ENCODE assay signal across 21 cellular contexts in the genomic region with DNA sequence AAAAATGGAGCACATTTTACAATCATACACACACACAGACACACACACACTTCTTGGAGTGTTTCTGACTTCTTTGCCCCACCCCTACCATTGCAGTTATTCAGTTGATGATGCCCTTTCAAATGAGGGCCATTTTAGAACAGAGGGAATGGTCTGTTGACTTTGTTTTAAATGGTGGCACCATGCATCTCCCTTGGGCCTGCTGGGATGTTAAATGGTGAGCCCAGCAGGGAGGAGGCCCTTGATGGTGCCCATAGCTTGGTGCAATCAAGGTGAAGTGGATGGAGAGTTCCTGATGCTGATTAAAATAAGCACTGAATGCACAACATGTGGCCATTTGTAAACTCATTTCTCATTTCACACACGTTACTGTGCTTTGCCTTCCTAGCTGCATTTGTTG. TPM values are rescaled to one million over a fixed set of nuclear protein-coding genes. Genes with fewer than 3 reads are reported as not detected.
DNase-seq lines count a peak whose midpoint lies in the region; ATAC-seq and TF ChIP-seq lines count a peak whose summit lies in the region.
"Had no signal": no experiment of that assay in that cellular context is flagged by ENCODE, and none has a peak within 500 bp of the region (broad histone marks: within the 10 kb centered on the region; RNA-seq: fewer than 3 reads in every experiment).

No MANE protein-coding gene starts in this region.

- ATAC-seq in GM18867 (IDR thresholded peaks at IDR 0.05; ENCODE audit: unreplicated experiment) (no peak), omental fat pad (ENCODE audit: low FRiP score) (no peak), GM19463 (IDR thresholded peaks at IDR 0.05; ENCODE audit: unreplicated experiment) (no peak)
- ATAC-seq: activated T-cell treated with anti-CD3 and anti-CD28 coated beads, Interleukin-2, amount 50 U/mL, for 72 hours; stimulated activated naive B cell treated with anti-CD40 and anti-IgM and Interleukin-4, amounts not matched to agents 10 μg/mL and 1 μg/mL and 100 μg/mL, for 72 hours had no signal

- H3K27ac ChIP-seq in ascending aorta = peak overlapping the region; percentile 28 to 55
- H3K27ac ChIP-seq: C4-2B, testis had no signal

- DNase-seq in DMS79 treated with DMSO at 0.1 percent for 48 hours (lab: John Stamatoyannopoulos, UW) (peak; percentile 62), NCI-H128 (lab: John Stamatoyannopoulos, UW; ENCODE audit: unreplicated experiment) (peak; percentile 87), NCI-H2107 treated with DMSO at 0.1 percent for 48 hours (lab: John Stamatoyannopoulos, UW; ENCODE audit: unreplicated experiment) (peak; percentile 88), ascending aorta (ENCODE audit: low spot score in 2 of 2) (no peak), omental fat pad (ENCODE audit: low spot score) (no peak), H7 (no peak)
- DNase-seq: activated naive CD4-positive, alpha-beta T cell treated with anti-CD3 and anti-CD28 coated beads, Interleukin-2, amount 10 ng/mL, durations not matched to agents 7 days and 5 days; activated T-cell treated with anti-CD3 and anti-CD28 coated beads, Interleukin-2, amount 50 U/mL, for 72 hours; amygdala; cortex of kidney; kidney; NCI-H1694; NCI-H82; Right ventricle myocardium superior; stimulated activated naive B cell treated with anti-CD40 and anti-IgM and Interleukin-4, amounts not matched to agents 10 μg/mL and 1 μg/mL and 100 μg/mL, for 72 hours; SW 1271 had no signal

- TF ChIP-seq CTCF in ascending aorta (IDR thresholded peaks at IDR 0.05) (no peak), omental fat pad (IDR thresholded peaks at IDR 0.05) (no peak)

- H3K36me3 ChIP-seq in ascending aorta (no peaks in the 10 kb centered on the region), H7 (replicated peaks; ENCODE audit: control insufficient read depth, insufficient read depth, low read length) (no peaks in the 10 kb centered on the region)

- intact Hi-C loops in ascending aorta (cut with DNase I) = no loop called here

- peaks cover 0 to 8% of the 10 kb centered on the region in 2 donors for H3K9me3 ChIP-seq in ascending aorta
- H3K9me3 ChIP-seq: testis had no signal

- peaks cover under 1 to 14% of the 10 kb centered on the region in 2 donors for H3K4me1 ChIP-seq in ascending aorta
- H3K4me1 ChIP-seq: testis had no signal

- H3K4me3 ChIP-seq in ascending aorta (no peak overlapping the region), H7 (ENCODE audit: insufficient read depth, low read depth, low read length) (no peak overlapping the region)
- H3K4me3 ChIP-seq: lung, testis had no signal

- H3K27me3 ChIP-seq in ascending aorta (no peaks in the 10 kb centered on the region), H7 (ENCODE audit: control insufficient read depth, insufficient read depth, low read length) (no peaks in the 10 kb centered on the region)
- H3K27me3 ChIP-seq: testis had no signal

RNA-seq across cellular contexts. Expression of a gene that starts 13.3 kb away (rescaled TPM):
- 56.5 TPM for total RNA-seq in ascending aorta
- total RNA-seq in omental fat pad = 1 to 10 TPM; 3.5 to 7.0 (median 3.8) TPM
- 7.7 and 8.9 TPM in 2 replicates for total RNA-seq in H7 (2014; rRNA removed; shearing (Covaris generic))

Comparison
In these comparisons a context has a peak if more than half of its experiments do, and no peak if none do; other contexts are left out.
1. DNase-seq: peak in DMS79 treated with DMSO at 0.1 percent for 48 hours (single experiment), NCI-H128 (single experiment) and NCI-H2107 treated with DMSO at 0.1 percent for 48 hours (single experiment); none in ascending aorta (0 of 2), omental fat pad (single experiment) and H7 (single experiment).